Comparison of ENCODE assay signal across 8 cellular contexts in the genomic region with DNA sequence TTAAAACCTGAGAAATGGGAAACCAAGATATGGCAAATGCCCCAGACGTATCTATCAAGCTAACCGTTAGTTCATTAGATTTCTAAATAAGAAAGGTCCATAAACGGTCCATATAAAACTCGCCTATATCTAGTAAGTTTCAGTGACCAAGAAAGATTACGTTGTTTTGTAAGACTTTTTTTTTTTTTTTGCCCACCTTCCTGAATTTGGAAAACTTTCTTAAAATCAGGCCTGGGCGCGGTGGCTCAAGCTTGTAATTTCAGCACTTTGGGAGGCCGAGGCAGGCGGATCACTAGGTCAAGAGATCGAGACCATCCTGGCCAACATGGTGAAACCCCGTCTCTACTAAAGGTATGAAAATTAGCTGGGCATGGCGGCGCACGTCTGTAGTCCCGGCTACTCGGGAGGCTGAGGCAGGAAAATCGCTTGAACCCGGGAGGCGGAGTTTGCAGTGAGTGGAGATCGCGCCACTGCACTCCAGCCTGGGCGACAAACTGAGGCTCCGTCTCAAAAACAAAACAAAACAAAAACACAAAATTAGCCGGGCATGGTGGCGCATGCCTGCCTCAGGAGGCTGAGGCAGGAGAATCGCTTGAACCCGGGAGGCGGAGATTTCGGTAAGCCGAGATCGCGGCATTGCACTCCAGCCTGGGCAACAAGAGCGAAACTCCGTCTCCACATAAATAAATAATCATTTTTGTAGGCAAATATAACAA. TPM values are rescaled to one million over a fixed set of nuclear protein-coding genes. Genes with fewer than 3 reads are reported as not detected.
DNase-seq lines count a peak whose midpoint lies in the region; TF ChIP-seq lines count a peak whose summit lies in the region.
"Not testable (repeated sequence)": the region's sequence is repeated elsewhere in the genome, so short reads cannot be mapped to it uniquely, and the experiment has no call there.

No MANE protein-coding gene starts in this region.

- H2AFZ ChIP-seq in SU-DHL-6 (ENCODE audit: low read depth, low read length, severe bottlenecking); trophoblast cell (ENCODE audit: insufficient read depth, low read length, poor library complexity): not testable (repeated sequence)

- H3K9me2 ChIP-seq in SU-DHL-6 (replicated peaks; ENCODE audit: insufficient read depth, low read length), result not testable (repeated sequence)

- not testable (repeated sequence) for H3K4me1 ChIP-seq in trophoblast cell (ENCODE audit: control insufficient read depth in 1 of 2, insufficient read depth in 2 of 2, low read length in 2 of 2)
- H3K4me1 ChIP-seq in tibial artery, result peaks cover 0 to 61% (median 32%) of the 10 kb centered on the region in 4 donors

- H3K4me1 Mint-ChIP-seq in activated naive CD4-positive, alpha-beta T cell treated with anti-CD3 and anti-CD28 coated beads, Interleukin-2, amount 50 U/mL, for 24 hours, result peaks cover 36% of the 10 kb centered on the region

- H4K12ac ChIP-seq in trophoblast cell (ENCODE audit: low read depth, low read length), result not testable (repeated sequence)

- H3K79me1 ChIP-seq in trophoblast cell (ENCODE audit: low read length), result peaks cover 15% of the 10 kb centered on the region

- H3K27ac ChIP-seq in SU-DHL-6 (ENCODE audit: low read depth, low read length), result 0 out of 2 replicates have a peak overlapping the region, but pooled peaks have one; percentile 77
- peak overlapping the region; percentile 96 for H3K27ac ChIP-seq in epithelial cell of prostate
- H3K27ac ChIP-seq in trophoblast cell (ENCODE audit: low read depth, low read length), result not testable (repeated sequence)
- peak overlapping the region; percentile 100 for H3K27ac ChIP-seq in tibial artery

- not testable (repeated sequence) for TF ChIP-seq CTCF in SU-DHL-6 (IDR thresholded peaks at IDR 0.05; ENCODE audit: insufficient read depth, low read length, poor library complexity, severe bottlenecking); tibial artery (IDR thresholded peaks at IDR 0.05)

- H3K9me3 Mint-ChIP-seq in activated naive CD4-positive, alpha-beta T cell treated with anti-CD3 and anti-CD28 coated beads, Interleukin-2, amount 50 U/mL, for 24 hours, result not testable (repeated sequence)

- no CpG with 5 or more reads among the region's 34 CpGs for WGBS in trophoblast cell (ENCODE audit: extremely low coverage, insufficient coverage, insufficient read length)

- not testable (repeated sequence) for H4K91ac ChIP-seq in trophoblast cell (ENCODE audit: low read depth, low read length)

- peak overlapping the region; percentile 59 for H2BK5ac ChIP-seq in trophoblast cell (ENCODE audit: low read depth, low read length, poor library complexity)

- H4K8ac ChIP-seq in trophoblast cell (ENCODE audit: low read depth, low read length), result peak overlapping the region; percentile 33

- not testable (repeated sequence) for H3K9me3 ChIP-seq in SU-DHL-6 (ENCODE audit: insufficient read depth, low read length); trophoblast cell (ENCODE audit: insufficient read depth, low read depth, low read length); tibial artery

- H3K23ac ChIP-seq in trophoblast cell (ENCODE audit: low read length), result not testable (repeated sequence)

- H3F3A ChIP-seq in SU-DHL-6 (ENCODE audit: insufficient read depth), result peaks cover 21% of the 10 kb centered on the region

- peak; percentile 41 for DNase-seq in DMS53 (lab: John Stamatoyannopoulos, UW)
- peak; percentile 7 for DNase-seq in MV-4-11 (lab: John Stamatoyannopoulos, UW)
- not testable (repeated sequence) for DNase-seq in epithelial cell of prostate (ENCODE audit: low read depth, low spot score)
- DNase-seq in left kidney (ENCODE audit: low read depth, low spot score), result peak; percentile 60
- peak in 1 of 2 donors; percentile 60 for DNase-seq in trophoblast cell
- DNase-seq in tibial artery, result peak in 1 of 2 donors; percentile 24

- peak overlapping the region; percentile 99 for H3K27ac Mint-ChIP-seq in activated naive CD4-positive, alpha-beta T cell treated with anti-CD3 and anti-CD28 coated beads, Interleukin-2, amount 50 U/mL, for 24 hours

- not testable (repeated sequence) for H3K27me3 Mint-ChIP-seq in activated naive CD4-positive, alpha-beta T cell treated with anti-CD3 and anti-CD28 coated beads, Interleukin-2, amount 50 U/mL, for 24 hours

- H3K4me3 Mint-ChIP-seq in activated naive CD4-positive, alpha-beta T cell treated with anti-CD3 and anti-CD28 coated beads, Interleukin-2, amount 50 U/mL, for 24 hours, result peak overlapping the region; percentile 99

- not testable (repeated sequence) for H3K18ac ChIP-seq in trophoblast cell (ENCODE audit: low read length)

- intact Hi-C loops in tibial artery (cut with DNase I; ENCODE audit: low total_unique reads), result not testable (repeated sequence)

- H3K4me2 ChIP-seq in SU-DHL-6 (ENCODE audit: low read depth, low read length, poor library complexity, severe bottlenecking), result peak overlapping the region; percentile 88
- peak overlapping the region; percentile 90 for H3K4me2 ChIP-seq in trophoblast cell (ENCODE audit: low read length)

- H3K27me3 ChIP-seq in SU-DHL-6 (ENCODE audit: low read length); trophoblast cell (ENCODE audit: insufficient read depth, low read length); tibial artery: not testable (repeated sequence)

- H2BK12ac ChIP-seq in trophoblast cell (ENCODE audit: low read length), result not testable (repeated sequence)

- H3K36me3 ChIP-seq in SU-DHL-6 (ENCODE audit: low read length) (peaks cover 33% of the 10 kb centered on the region; the same call in 1 of the 2 replicates), trophoblast cell (ENCODE audit: control insufficient read depth in 1 of 2, insufficient read depth in 2 of 2, low read length in 2 of 2) (peaks cover 11 to 13% of the 10 kb centered on the region in 2 experiments), tibial artery (peaks cover 11 to 13% (median 11%) of the 10 kb centered on the region in 3 donors)

- peak overlapping the region; percentile 99 for H3K9ac ChIP-seq in SU-DHL-6 (ENCODE audit: low read length)
- H3K9ac ChIP-seq in trophoblast cell (ENCODE audit: low read length), result not testable (repeated sequence)

- not testable (repeated sequence) for H2AK5ac ChIP-seq in trophoblast cell (ENCODE audit: low read length)

- H3K14ac ChIP-seq in trophoblast cell (ENCODE audit: low read length), result not testable (repeated sequence)

- not testable (repeated sequence) for H2BK120ac ChIP-seq in trophoblast cell (ENCODE audit: insufficient read depth, low read length, poor library complexity)

- H4K20me1 ChIP-seq in SU-DHL-6 (ENCODE audit: low read depth, low read length), result peaks cover 10% of the 10 kb centered on the region

- H3K4ac ChIP-seq in trophoblast cell (ENCODE audit: low read depth, low read length), result peak overlapping the region; percentile 88

- H3K79me2 ChIP-seq in SU-DHL-6 (ENCODE audit: insufficient read depth, low read length), result peaks cover 67% of the 10 kb centered on the region
- H3K79me2 ChIP-seq in trophoblast cell (ENCODE audit: control insufficient read depth, insufficient read depth, low read length, poor library complexity), result peaks cover 22% of the 10 kb centered on the region

- peaks cover 18% of the 10 kb centered on the region for H3K36me3 Mint-ChIP-seq in activated naive CD4-positive, alpha-beta T cell treated with anti-CD3 and anti-CD28 coated beads, Interleukin-2, amount 50 U/mL, for 24 hours

- H3K4me3 ChIP-seq in SU-DHL-6 (ENCODE audit: insufficient read depth, low read length, poor library complexity, severe bottlenecking) (peak overlapping the region; percentile 99), trophoblast cell (ENCODE audit: low read depth, low read length) (peak overlapping the region; percentile 63), tibial artery (peak overlapping the region; percentile 84 to 100)

RNA-seq across cellular contexts. Expression of a gene that starts 1.8 kb away (rescaled TPM):
- polyA plus RNA-seq in trophoblast cell (2013), result 87.4 and 93.1 TPM in 2 replicates
